1 cellular context compared by ENCODE assay signal in the genomic region with DNA sequence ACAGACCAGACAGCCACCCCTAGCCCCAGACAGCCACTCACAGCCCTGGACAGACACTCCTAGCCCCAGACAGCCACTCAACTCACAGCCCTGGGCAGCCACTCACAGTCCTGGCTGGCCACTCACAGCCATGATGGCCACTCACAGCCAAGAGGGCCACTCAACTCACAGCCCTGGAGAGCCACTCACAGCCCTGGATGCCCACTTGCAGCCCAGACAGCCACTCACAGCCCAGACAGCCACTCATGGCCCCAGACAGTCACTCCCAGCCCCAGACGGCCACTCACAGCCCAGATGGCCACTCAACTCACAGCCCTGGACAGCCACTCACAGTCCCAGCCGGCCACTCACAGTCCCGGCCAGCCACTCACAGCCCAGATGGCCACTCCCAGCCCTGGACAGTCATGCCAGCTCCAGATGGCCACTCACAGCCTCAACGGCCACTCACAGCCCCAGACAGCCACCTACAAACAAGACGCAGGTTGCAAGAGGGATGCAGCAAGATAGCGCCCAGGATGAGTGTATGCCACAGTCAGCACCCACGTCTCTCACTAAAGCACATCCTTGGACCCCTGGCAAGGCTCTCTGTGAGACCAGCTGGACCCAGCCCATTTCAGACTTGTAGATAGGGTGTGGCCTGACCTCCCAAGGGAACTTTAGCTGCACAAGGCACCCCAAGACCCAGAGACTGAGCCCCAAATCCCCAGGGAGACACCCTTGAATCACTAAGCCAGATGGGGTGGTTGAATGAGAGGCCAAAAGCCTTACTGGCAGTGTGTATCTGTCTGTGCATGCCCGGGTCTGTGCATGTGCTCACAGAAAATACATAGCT.
TF ChIP-seq lines count a peak whose summit lies in the region.

No MANE protein-coding gene starts in this region.

TF ChIP-seq in HepG2, 621 proteins besides CTCF, POLR2A, EP300 and RAD21:
- no peak for TF ChIP-seq NFYB (CRISPR knock-in tag; IDR thresholded peaks at IDR 0.05)
- TF ChIP-seq ASH2L (IDR thresholded peaks at IDR 0.05; ENCODE audit: insufficient read length, low read depth, low read length), result peak; percentile 79
- peak; percentile 38 for TF ChIP-seq SKI (IDR thresholded peaks at IDR 0.05; ENCODE audit: partially characterized antibody)
- TF ChIP-seq, protein P1, sequence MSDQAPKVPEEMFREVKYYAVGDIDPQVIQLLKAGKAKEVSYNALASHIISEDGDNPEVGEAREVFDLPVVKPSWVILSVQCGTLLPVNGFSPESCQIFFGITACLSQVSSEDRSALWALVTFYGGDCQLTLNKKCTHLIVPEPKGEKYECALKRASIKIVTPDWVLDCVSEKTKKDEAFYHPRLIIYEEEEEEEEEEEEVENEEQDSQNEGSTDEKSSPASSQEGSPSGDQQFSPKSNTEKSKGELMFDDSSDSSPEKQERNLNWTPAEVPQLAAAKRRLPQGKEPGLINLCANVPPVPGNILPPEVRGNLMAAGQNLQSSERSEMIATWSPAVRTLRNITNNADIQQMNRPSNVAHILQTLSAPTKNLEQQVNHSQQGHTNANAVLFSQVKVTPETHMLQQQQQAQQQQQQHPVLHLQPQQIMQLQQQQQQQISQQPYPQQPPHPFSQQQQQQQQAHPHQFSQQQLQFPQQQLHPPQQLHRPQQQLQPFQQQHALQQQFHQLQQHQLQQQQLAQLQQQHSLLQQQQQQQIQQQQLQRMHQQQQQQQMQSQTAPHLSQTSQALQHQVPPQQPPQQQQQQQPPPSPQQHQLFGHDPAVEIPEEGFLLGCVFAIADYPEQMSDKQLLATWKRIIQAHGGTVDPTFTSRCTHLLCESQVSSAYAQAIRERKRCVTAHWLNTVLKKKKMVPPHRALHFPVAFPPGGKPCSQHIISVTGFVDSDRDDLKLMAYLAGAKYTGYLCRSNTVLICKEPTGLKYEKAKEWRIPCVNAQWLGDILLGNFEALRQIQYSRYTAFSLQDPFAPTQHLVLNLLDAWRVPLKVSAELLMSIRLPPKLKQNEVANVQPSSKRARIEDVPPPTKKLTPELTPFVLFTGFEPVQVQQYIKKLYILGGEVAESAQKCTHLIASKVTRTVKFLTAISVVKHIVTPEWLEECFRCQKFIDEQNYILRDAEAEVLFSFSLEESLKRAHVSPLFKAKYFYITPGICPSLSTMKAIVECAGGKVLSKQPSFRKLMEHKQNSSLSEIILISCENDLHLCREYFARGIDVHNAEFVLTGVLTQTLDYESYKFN (CRISPR knock-in tag; conservative IDR thresholded peaks at IDR 0.05), result no peak
- TF ChIP-seq NCOA2 (CRISPR knock-in tag; IDR thresholded peaks at IDR 0.05), result no peak
- no peak for TF ChIP-seq HNRNPUL1 (IDR thresholded peaks at IDR 0.05; ENCODE audit: low read depth, low read length)
